Comparison of ENCODE assay signal across 8 cellular contexts in genomic region chr1:27831568-27832410, GRCh38. TPM values are rescaled to one million over a fixed set of nuclear protein-coding genes. Genes with fewer than 3 reads are reported as not detected.
DNase-seq lines count a peak whose midpoint lies in the region; ATAC-seq and TF ChIP-seq lines count a peak whose summit lies in the region.

No MANE protein-coding gene starts in this region.

- in situ Hi-C loops in Panc1 (cut with HindIII; ENCODE audit: low pct_unique_long_range_greater_than_20kb, low sequenced_read_pairs) = no loop called here

- BruUV-seq in Panc1 (replicated peaks; lab: Mats Ljungman, UMichigan) = TSS peak; percentile 51

- intact Hi-C loops in Panc1 (cut with micrococcal nuclease; ENCODE audit: unreplicated experiment) = no loop called here
- intact Hi-C loops in esophagus squamous epithelium (cut with DNase I) = no loop called here

- TF ChIP-seq CTCF in Panc1 (IDR thresholded peaks at IDR 0.05) = no peak
- TF ChIP-seq CTCF in esophagus squamous epithelium (IDR thresholded peaks at IDR 0.05) = no peak
- no peak for TF ChIP-seq CTCF in parathyroid adenoma (IDR thresholded peaks at IDR 0.05)

- H3K4me3 ChIP-seq in Panc1 (ENCODE audit: low read depth in 2 of 2, low read length in 2 of 2) = peak overlapping the region; percentile 92 to 95
- H3K4me3 ChIP-seq in esophagus squamous epithelium = peak overlapping the region; percentile 73 to 92 (median 88)
- peak overlapping the region; percentile 97 for H3K4me3 ChIP-seq in parathyroid adenoma (ENCODE audit: low read depth, low read length)

- peak overlapping the region; percentile 87 for H3K27ac ChIP-seq in Panc1 (ENCODE audit: low read length)
- H3K27ac ChIP-seq in esophagus squamous epithelium = peak overlapping the region in 3 of 4 donors; percentile 93 to 94 (median 93)
- H3K27ac ChIP-seq in parathyroid adenoma = no peak overlapping the region

- H2AFZ ChIP-seq in parathyroid adenoma = no peak overlapping the region

- 43% methylated on average over 10 of the region's 10 CpGs for WGBS in esophagus squamous epithelium, 2 donors

- peak overlapping the region; percentile 93 for H3K4me2 ChIP-seq in parathyroid adenoma (ENCODE audit: low read length)

- peak overlapping the region; percentile 99 for H3K9ac ChIP-seq in ES-I3 (ENCODE audit: low read depth, low read length)
- no peak overlapping the region for H3K9ac ChIP-seq in parathyroid adenoma

- H3K79me2 ChIP-seq in parathyroid adenoma = peaks cover 18% of the 10 kb centered on the region

- no peak for TF ChIP-seq POLR2A in esophagus squamous epithelium (IDR thresholded peaks at IDR 0.05)

- H3K36me3 ChIP-seq in ES-I3 (ENCODE audit: insufficient read depth, low read length) (no peaks in the 10 kb centered on the region; the same call in 1 of the 2 replicates), Panc1 (ENCODE audit: control insufficient read depth, insufficient read depth, low read length) (peaks cover 22% of the 10 kb centered on the region), esophagus squamous epithelium (peaks cover 0 to 40% (median 0%) of the 10 kb centered on the region in 3 donors), parathyroid adenoma (ENCODE audit: control insufficient read depth, insufficient read depth, low read length) (no peaks in the 10 kb centered on the region)

- POLR2A ChIA-PET in Panc1 (lab: Charles Lee) = interaction anchor here (0.6 to 1.1 kb wide), 2 partner anchors 107 to 292 kb away, joined by 4 read pairs; no protein-coding TSS in a partner anchor

- no peak for DNase-seq in Panc1 (ENCODE audit: low read depth, low spot score)
- DNase-seq in esophagus squamous epithelium (lab: John Stamatoyannopoulos, UW) = no peak
- DNase-seq in NCI-H187 treated with DMSO at 0.1 percent for 48 hours (lab: John Stamatoyannopoulos, UW) = no peak
- DNase-seq in OCI-M2 (lab: John Stamatoyannopoulos, UW; ENCODE audit: unreplicated experiment) = no peak
- no peak for DNase-seq in NCI-H2081 (lab: John Stamatoyannopoulos, UW)
- DNase-seq in activated CD8-positive, alpha-beta memory T cell treated with anti-CD3 and anti-CD28 coated beads, Interleukin-2, amount 50 U/mL, for 4 hours = no peak

- no peak for ATAC-seq in Panc1

- CTCF ChIA-PET in Panc1 (lab: Charles Lee) = no interaction called here

- H3K27me3 ChIP-seq in Panc1 (ENCODE audit: control insufficient read depth, insufficient read depth, low read length) (no peaks in the 10 kb centered on the region), esophagus squamous epithelium (no peaks in the 10 kb centered on the region), parathyroid adenoma (ENCODE audit: control insufficient read depth, insufficient read depth, low read length) (no peaks in the 10 kb centered on the region)

- H3K4me1 ChIP-seq in ES-I3 (ENCODE audit: insufficient read depth, low read length) (peaks cover 13% of the 10 kb centered on the region), Panc1 (ENCODE audit: control insufficient read depth, insufficient read depth, low read length) (peaks cover 13% of the 10 kb centered on the region; the same call in 1 of the 2 replicates), esophagus squamous epithelium (peaks cover 12 to 32% (median 13%) of the 10 kb centered on the region in 3 donors), parathyroid adenoma (no peaks in the 10 kb centered on the region)

- H3K9me3 ChIP-seq in ES-I3 (ENCODE audit: control insufficient read depth, insufficient read depth, low read length) (no peaks in the 10 kb centered on the region), Panc1 (ENCODE audit: control insufficient read depth, insufficient read depth, low read depth, low read length) (no peaks in the 10 kb centered on the region), esophagus squamous epithelium (no peaks in the 10 kb centered on the region), parathyroid adenoma (ENCODE audit: control insufficient read depth, low read length) (no peaks in the 10 kb centered on the region)

RNA-seq across cellular contexts. Expression of gene PPP1R8, which starts 1.2 kb away (rescaled TPM):
- 59.7 TPM for total RNA-seq in Panc1 (2021; ENCODE audit: unreplicated experiment)
- polyA plus RNA-seq in Panc1 (2012; ENCODE audit: insufficient read length) = 58.0 TPM
- total RNA-seq in esophagus squamous epithelium = 10 to 100 TPM; 21.3 to 41.2 (median 33.4) TPM

RNA-seq across cellular contexts. Expression of gene THEMIS2, which starts 40.6 kb away (rescaled TPM):
- total RNA-seq in Panc1 (2021; ENCODE audit: unreplicated experiment) (4.2 TPM), esophagus squamous epithelium (10 to 100 TPM in 2 of 4 donors, 1 to 10 TPM in 2; 2.0 to 13.9 (median 8.6) TPM)
- polyA plus RNA-seq in Panc1 (2012; ENCODE audit: insufficient read length) = 4.3 TPM

RNA-seq across cellular contexts. Expression of gene STX12, which starts 58.8 kb away (rescaled TPM):
- total RNA-seq in Panc1 (2021; ENCODE audit: unreplicated experiment) (25.3 TPM), esophagus squamous epithelium (10 to 100 TPM; 52.6 to 64.4 (median 56.8) TPM)
- polyA plus RNA-seq in Panc1 (2012; ENCODE audit: insufficient read length) = 21.2 TPM
